In the genomic region with DNA sequence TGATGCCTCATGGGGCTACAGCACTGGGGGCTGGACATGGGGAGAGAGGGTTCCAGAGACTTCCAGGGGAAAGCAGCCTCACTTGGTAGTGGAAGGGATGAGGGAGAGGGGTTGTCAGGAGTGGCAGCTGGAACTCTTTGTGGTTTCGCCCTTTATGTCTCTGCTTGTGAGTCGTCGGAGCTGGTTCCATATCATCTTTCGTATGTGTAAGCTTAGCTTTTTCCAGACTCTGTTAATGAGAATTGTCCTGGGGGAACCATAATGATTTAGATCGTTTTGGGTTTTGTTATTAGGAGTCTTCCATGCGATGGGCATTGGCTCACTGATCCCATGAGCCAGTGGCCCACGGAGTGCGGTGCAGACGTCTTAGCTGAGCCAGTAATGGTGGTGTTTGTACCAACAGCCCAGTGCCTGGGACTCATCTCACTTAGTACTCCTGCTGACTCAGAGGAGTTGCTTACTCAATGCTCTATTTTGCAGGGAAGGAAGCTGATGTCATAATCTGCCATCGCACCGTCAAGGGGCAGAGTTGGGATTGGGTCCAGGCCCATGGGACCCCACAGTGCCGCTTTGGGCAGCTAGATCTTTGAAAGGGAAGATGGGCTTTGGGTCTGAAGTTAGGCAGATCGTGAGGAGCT, we compare ENCODE assay signal across 11 cellular contexts. TPM values are rescaled to one million over a fixed set of nuclear protein-coding genes. Genes with fewer than 3 reads are reported as not detected.
A peak's percentile ranks its signal among the peaks of the same experiment; 100 is the strongest.
DNase-seq lines count a peak whose midpoint lies in the region; ATAC-seq and TF ChIP-seq lines count a peak whose summit lies in the region.
"Had no signal": no experiment of that assay in that cellular context is flagged by ENCODE, and none has a peak within 500 bp of the region (broad histone marks: within the 10 kb centered on the region; RNA-seq: fewer than 3 reads in every experiment).

No MANE protein-coding gene starts in this region.

- ATAC-seq in left lung (peak; percentile 25), GM18873 (IDR thresholded peaks at IDR 0.05; ENCODE audit: low FRiP score, unreplicated experiment) (no peak)

- TF ChIP-seq CTCF in AG04449 (IDR thresholded peaks at IDR 0.05; ENCODE audit: insufficient read depth, low read length, missing control alignments) (no peak), left lung (IDR thresholded peaks at IDR 0.05) (no peak)

- peaks cover 0 to 20% of the 10 kb centered on the region in 2 donors for H3K4me1 ChIP-seq in left lung

- peak overlapping the region; percentile 26 for H3K27ac ChIP-seq in angular gyrus (ENCODE audit: low read depth, low read length)
- H3K27ac ChIP-seq in left lung, result peak overlapping the region in 1 of 2 donors; percentile 13
- H3K27ac ChIP-seq: SK-N-MC had no signal

- H3K27me3 ChIP-seq in left lung, result no peaks in the 10 kb centered on the region

- peaks cover 0 to 78% of the 10 kb centered on the region in 2 donors for H3K36me3 ChIP-seq in left lung

- POLR2A ChIA-PET in AG04449 (lab: Yijun Ruan, JAX), result interaction anchor here (0.7 to 1.5 kb wide), 3 partner anchors 8 to 47 kb away, joined by 3 read pairs; no protein-coding TSS in a partner anchor

- intact Hi-C loops in left lung (cut with DNase I), result no loop called here

- H3K4me3 ChIP-seq in AG04449 (ENCODE audit: low read depth, low read length), result no peak overlapping the region
- H3K4me3 ChIP-seq in left lung, result no peak overlapping the region
- H3K4me3 ChIP-seq: SK-N-MC, skin epidermis had no signal

- H3K9me3 ChIP-seq in left lung, result no peaks in the 10 kb centered on the region

- CTCF ChIA-PET in AG04449 (lab: Yijun Ruan, JAX), result interaction anchor here (0.5 to 5.0 kb wide), 5 partner anchors 10 to 181 kb away, joined by 3 to 19 read pairs (median 8); no protein-coding TSS in a partner anchor

- DNase-seq in AG04449 (ENCODE audit: low read depth, low spot score) (peak; percentile 58), HS-5 (ENCODE audit: low read depth) (peak; percentile 84), left lung (no peak), globus pallidus (ENCODE audit: low spot score) (no peak), HT-29 (ENCODE audit: low spot score) (no peak), DMS79 (lab: John Stamatoyannopoulos, UW) (no peak)
- DNase-seq: activated naive CD4-positive, alpha-beta T cell had no signal

RNA-seq across cellular contexts. Expression of a gene that starts 48.5 kb away (rescaled TPM):
- total RNA-seq in left lung, result 100 to 1,000 TPM; 104 to 132 TPM
- 17.0 and 22.1 TPM in 2 replicates for total RNA-seq in HT-29 (2014; rRNA removed; shearing (Covaris generic))

Comparison
In these comparisons a context has a peak if more than half of its experiments do, and no peak if none do; other contexts are left out.
1. DNase-seq: peak in AG04449 (single experiment) and HS-5 (single experiment); none in left lung (0 of 2), globus pallidus (single experiment), HT-29 (single experiment) and DMS79 (single experiment).